ENCODE assay signal across 8 cellular contexts in the genomic region with DNA sequence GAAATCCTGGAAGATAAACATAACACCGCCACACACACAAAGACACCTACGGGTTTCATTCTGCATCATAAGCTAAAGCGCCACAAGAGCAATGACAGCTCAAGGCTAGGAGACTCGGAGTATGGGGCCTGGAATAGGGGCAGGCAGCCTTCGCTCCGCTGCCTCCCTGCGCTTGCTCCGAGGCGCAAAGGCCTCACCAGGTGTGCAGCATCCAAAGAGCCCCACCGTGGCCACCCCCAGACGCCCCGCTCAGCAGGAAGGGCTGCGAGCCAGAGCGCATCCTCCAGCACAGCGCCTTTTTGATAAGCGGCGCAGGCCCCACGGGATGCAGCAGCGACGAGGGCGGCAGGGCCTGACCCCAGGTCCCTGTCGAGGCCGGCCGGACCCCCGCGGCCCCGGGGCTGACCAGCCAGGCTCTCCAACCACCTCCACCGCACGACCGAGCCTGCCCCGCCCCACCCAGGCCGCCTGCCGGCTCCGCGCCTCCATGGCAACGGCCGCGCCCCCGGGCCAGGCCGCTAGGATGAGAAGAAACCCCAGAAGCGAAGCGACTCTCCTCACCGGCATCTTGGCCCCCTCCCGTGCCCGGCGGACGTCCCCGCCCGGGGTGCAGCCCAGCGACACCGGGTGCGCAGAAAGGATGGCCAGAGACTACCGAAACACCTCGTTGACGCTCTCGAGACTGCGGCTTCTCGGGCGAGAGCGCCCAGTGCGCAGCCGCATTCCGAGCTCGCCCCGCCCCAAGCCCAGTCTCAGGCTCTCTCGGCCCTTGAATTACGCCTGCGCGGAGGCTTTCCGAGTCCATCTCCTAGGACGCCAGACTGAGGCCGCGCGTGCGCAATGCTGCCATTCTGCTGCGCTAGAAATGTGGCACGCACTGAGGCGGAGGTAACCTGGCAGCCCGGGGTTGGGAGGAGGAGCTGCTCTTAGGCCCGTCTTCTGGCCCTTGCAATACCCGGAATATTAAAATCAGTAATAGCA. TPM values are rescaled to one million over a fixed set of nuclear protein-coding genes. Genes with fewer than 3 reads are reported as not detected.
DNase-seq lines count a peak whose midpoint lies in the region; ATAC-seq and TF ChIP-seq lines count a peak whose summit lies in the region.

TSS of gene KIF3A (minus strand) at position 694 of the 981 bp plus-strand sequence. CDS start at position 567, 127 bp downstream.

- H3K4me3 ChIP-seq in WI38 (ENCODE audit: low read depth, low read length) (peak within 1 kb of the TSS; percentile 92), cardiac fibroblast (replicated peaks in 1 of 2; ENCODE audit: low read depth in 2 of 2, low read length in 2 of 2) (peak within 1 kb of the TSS; percentile 90 to 95)

- H3K9me3 Mint-ChIP-seq in immature natural killer cell: peaks cover 0 to 1% (median under 1%) of the 10 kb centered on the region in 6 donors

- ATAC-seq in GM18907 (IDR thresholded peaks at IDR 0.05; ENCODE audit: unreplicated experiment): peak; percentile 89
- peak; percentile 90 for ATAC-seq in HG03159 (IDR thresholded peaks at IDR 0.05; ENCODE audit: unreplicated experiment)

- H3K4me1 Mint-ChIP-seq in immature natural killer cell: peaks cover 18 to 24% of the 10 kb centered on the region in 2 donors

- DNase-seq in AG08395 (ENCODE audit: low spot score) (peak; percentile 100), NCI-H2227 treated with DMSO at 0.1 percent for 48 hours (lab: John Stamatoyannopoulos, UW) (peak; percentile 90), cardiac fibroblast (ENCODE audit: low read depth in 2 of 2) (peak; percentile 96 to 97), immature natural killer cell (peak; percentile 97 to 98 (median 98)), smooth muscle cell of the brain vasculature (ENCODE audit: low read depth, low spot score) (peak; percentile 83)

- peaks cover 0 to 8% (median 6%) of the 10 kb centered on the region in 3 donors for H3K36me3 Mint-ChIP-seq in immature natural killer cell

- peak within 1 kb of the TSS; percentile 86 to 94 (median 91) for H3K4me3 Mint-ChIP-seq in immature natural killer cell

- H3K27ac Mint-ChIP-seq in immature natural killer cell: peak within 1 kb of the TSS; percentile 77 to 91 (median 88)

- TF ChIP-seq CTCF in WI38 (IDR thresholded peaks at IDR 0.05; ENCODE audit: low read depth, low read length) (no peak), cardiac fibroblast (IDR thresholded peaks at IDR 0.05; ENCODE audit: low read depth, low read length) (no peak)

- H3K27me3 Mint-ChIP-seq in immature natural killer cell (ENCODE audit: low read depth in 3 of 3): peaks cover 5 to 20% (median 6%) of the 10 kb centered on the region in 3 donors

RNA-seq across cellular contexts. Expression of gene KIF3A, which starts in this region (rescaled TPM):
- polyA plus RNA-seq in immature natural killer cell: 10 to 100 TPM in 1 of 3 donors, 1 to 10 TPM in 2; 7.4 to 13.5 (median 8.2) TPM

Comparison
In these comparisons a context has a peak if more than half of its experiments do, and no peak if none do; other contexts are left out.
1. Peak in every context shown above with its lines: DNase-seq, ATAC-seq and H3K4me3 ChIP-seq.